19 cellular contexts compared by ENCODE assay signal in the genomic region with DNA sequence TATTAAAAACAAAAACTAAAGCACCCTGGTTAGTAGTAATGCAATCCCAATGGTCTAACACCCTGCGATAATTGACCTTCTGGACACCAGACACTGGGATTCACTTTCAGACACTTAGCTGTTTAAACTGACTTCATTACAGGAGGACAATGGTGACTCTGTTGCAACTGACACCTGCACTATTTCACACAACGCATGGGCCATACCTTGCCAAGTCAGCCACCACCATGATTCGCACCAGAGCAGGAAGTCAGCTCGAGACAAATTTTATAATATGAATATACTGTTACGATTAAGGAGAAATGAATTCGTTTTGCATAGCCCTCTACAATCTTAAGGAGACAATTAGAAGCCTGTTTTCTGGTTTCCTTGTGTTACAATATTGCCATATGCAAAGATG.
"Had no signal": no experiment of that assay in that cellular context is flagged by ENCODE, and none has a peak within 500 bp of the region (broad histone marks: within the 10 kb centered on the region; RNA-seq: fewer than 3 reads in every experiment).

No MANE protein-coding gene starts in this region.

- H3K36me3 Mint-ChIP-seq: memory B cell; natural killer cell treated with Interleukin-12 subunit alpha and Interleukin-12 subunit beta and Interleukin-15 and Interleukin-18, amount 100 ng/mL, for 72 hours; WTC11 had no signal

- H3K27ac ChIP-seq: breast epithelium, foreskin keratinocyte, right lobe of liver, testis had no signal

- DNase-seq: activated CD4-positive, alpha-beta T cell treated with anti-CD3 and anti-CD28 coated beads for 4 hours; activated CD8-positive, alpha-beta memory T cell treated with anti-CD3 and anti-CD28 coated beads, Interleukin-2, amount 50 U/mL, for 48 hours; activated naive CD4-positive, alpha-beta T cell treated with Interleukin-2 at 50 U/mL for 16 hours; activated T-cell treated with anti-CD3 and anti-CD28 coated beads, Interleukin-2, amount 50 U/mL, for 72 hours; anterior cingulate cortex; effector memory CD4-positive, alpha-beta T cell; foreskin keratinocyte; kidney glomerular epithelial cell; left ventricle myocardium superior; nucleus accumbens; right lobe of liver; stimulated activated naive CD8-positive, alpha-beta T cell treated with anti-CD3 and anti-CD28 coated beads, Interleukin-15, amount 100 ng/mL, for 72 hours; testis had no signal

- H3K4me3 Mint-ChIP-seq: activated T-cell treated with anti-CD3 and anti-CD28 coated beads, Interleukin-2, amount 50 U/mL, for 72 hours; dendritic cell treated with granulocyte-macrophage colony-stimulating factor and Interleukin-4, amounts not matched to agents 40 ng/mL and 50 ng/mL, for 4 days; memory B cell; natural killer cell treated with Interleukin-12 subunit alpha and Interleukin-12 subunit beta and Interleukin-15 and Interleukin-18, amount 100 ng/mL, for 72 hours; stimulated activated naive CD8-positive, alpha-beta T cell treated with anti-CD3 and anti-CD28 coated beads, Interleukin-15, amount 100 ng/mL, for 72 hours; T-helper 1 cell treated with Interleukin-12 subunit alpha and Interleukin-12 subunit beta and Interleukin-4 antibody, amounts not matched to agents 30 μg/mL and 1 μg/mL, for 36 hours; WTC11 had no signal

- H3K36me3 ChIP-seq: breast epithelium, right lobe of liver had no signal

- H3K4me1 ChIP-seq: breast epithelium, foreskin keratinocyte, right lobe of liver had no signal

- H3K4me3 ChIP-seq: breast epithelium, right lobe of liver, testis had no signal

- H3K9me3 Mint-ChIP-seq: dendritic cell treated with granulocyte-macrophage colony-stimulating factor and Interleukin-4, amounts not matched to agents 40 ng/mL and 50 ng/mL, for 4 days; memory B cell; T-helper 1 cell treated with Interleukin-12 subunit alpha and Interleukin-12 subunit beta and Interleukin-4 antibody, amounts not matched to agents 30 μg/mL and 1 μg/mL, for 36 hours had no signal

- H3K27me3 Mint-ChIP-seq: stimulated activated naive CD8-positive, alpha-beta T cell treated with anti-CD3 and anti-CD28 coated beads, Interleukin-15, amount 100 ng/mL, for 72 hours had no signal

- H3K27ac Mint-ChIP-seq: activated T-cell treated with anti-CD3 and anti-CD28 coated beads, Interleukin-2, amount 50 U/mL, for 72 hours; dendritic cell treated with granulocyte-macrophage colony-stimulating factor and Interleukin-4, amounts not matched to agents 40 ng/mL and 50 ng/mL, for 4 days; memory B cell; natural killer cell treated with Interleukin-12 subunit alpha and Interleukin-12 subunit beta and Interleukin-15 and Interleukin-18, amount 100 ng/mL, for 72 hours; stimulated activated naive CD8-positive, alpha-beta T cell treated with anti-CD3 and anti-CD28 coated beads, Interleukin-15, amount 100 ng/mL, for 72 hours; T-helper 1 cell treated with Interleukin-12 subunit alpha and Interleukin-12 subunit beta and Interleukin-4 antibody, amounts not matched to agents 30 μg/mL and 1 μg/mL, for 36 hours; WTC11 had no signal

- H3K27me3 ChIP-seq: testis had no signal

- H3K9me3 ChIP-seq: breast epithelium, right lobe of liver, testis had no signal

- H3K4me1 Mint-ChIP-seq: stimulated activated naive CD8-positive, alpha-beta T cell treated with anti-CD3 and anti-CD28 coated beads, Interleukin-15, amount 100 ng/mL, for 72 hours had no signal
